ENCODE assay signal across 8 cellular contexts in the genomic region with DNA sequence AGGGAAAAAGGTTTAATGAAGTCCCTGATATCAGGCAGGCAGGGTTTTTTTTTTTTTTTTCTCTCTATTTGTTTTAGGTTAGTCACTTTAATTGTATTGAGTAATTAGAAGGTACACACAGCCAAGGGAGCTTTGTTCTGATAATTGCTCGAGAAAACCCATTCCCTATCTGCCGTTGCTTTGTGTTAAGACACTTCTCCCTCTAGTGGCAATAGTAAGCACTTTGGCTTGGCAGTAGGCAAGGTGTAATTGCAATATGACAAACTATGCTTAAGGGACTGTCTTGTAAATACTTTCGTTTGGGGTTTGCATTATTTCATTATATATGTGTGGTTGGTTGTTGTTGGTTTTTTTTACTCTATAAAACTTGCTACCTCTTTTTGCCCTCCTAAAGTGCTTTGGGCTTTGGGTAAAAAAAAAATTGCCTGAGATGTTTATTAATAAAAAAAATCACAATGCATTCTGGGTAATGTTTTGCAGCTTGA.
A peak's percentile ranks its signal among the peaks of the same experiment; 100 is the strongest.
DNase-seq lines count a peak whose midpoint lies in the region; ATAC-seq, FAIRE-seq and TF ChIP-seq lines count a peak whose summit lies in the region.

No MANE protein-coding gene starts in this region.

- intact Hi-C loops in endothelial cell of umbilical vein (cut with micrococcal nuclease) = loop anchor here (1.0 kb wide), 2 partner anchors 166 to 253 kb away; no protein-coding TSS in a partner anchor

- no peaks in the 10 kb centered on the region for H3K9me3 ChIP-seq in CD4-positive, CD25-positive, alpha-beta regulatory T cell (ENCODE audit: control insufficient read depth in 2 of 2, low read length in 2 of 2)
- H3K9me3 ChIP-seq in endothelial cell of umbilical vein (replicated peaks; ENCODE audit: control insufficient read depth, insufficient read depth, low read length) = no peaks in the 10 kb centered on the region

- H3K36me3 Mint-ChIP-seq in CD4-positive, CD25-positive, alpha-beta regulatory T cell = peaks cover 4% of the 10 kb centered on the region

- TF ChIP-seq POLR2A in endothelial cell of umbilical vein (IDR thresholded peaks at IDR 0.05; ENCODE audit: low read depth, low read length) = no peak

- FAIRE-seq in TTC549 (lab: Jason Lieb, UNC) (peak; percentile 86), endothelial cell of umbilical vein (lab: Jason Lieb, UNC) (peak; percentile 91)

- H3K4me1 ChIP-seq in CD4-positive, CD25-positive, alpha-beta regulatory T cell (ENCODE audit: control insufficient read depth, insufficient read depth, low read length, poor library complexity, severe bottlenecking) = no peaks in the 10 kb centered on the region
- H3K4me1 ChIP-seq in endothelial cell of umbilical vein (ENCODE audit: control insufficient read depth, extremely low read depth, insufficient read depth, low read length) = no peaks in the 10 kb centered on the region

- H4K20me1 ChIP-seq in endothelial cell of umbilical vein (replicated peaks; ENCODE audit: control insufficient read depth, extremely low read depth, insufficient read depth, low read length) = no peaks in the 10 kb centered on the region

- CTCF ChIA-PET in endothelial cell of umbilical vein (lab: Charles Lee) = interaction anchor here (0.5 to 6.0 kb wide), 85 partner anchors 8 to 829 kb away, joined by 3 to 156 read pairs (median 4); a partner anchor contains a TSS

- no peaks in the 10 kb centered on the region for H3K9me1 ChIP-seq in endothelial cell of umbilical vein (replicated peaks; ENCODE audit: control insufficient read depth, extremely low read depth, insufficient read depth, low read length)

- peak overlapping the region in 1 of 4 donors; percentile 27 for H3K4me3 Mint-ChIP-seq in CD4-positive, CD25-positive, alpha-beta regulatory T cell

- H3K4me1 Mint-ChIP-seq in CD4-positive, CD25-positive, alpha-beta regulatory T cell = peaks cover 7 to 10% (median 9%) of the 10 kb centered on the region in 4 donors

- no peak overlapping the region for H3K4me2 ChIP-seq in endothelial cell of umbilical vein (ENCODE audit: insufficient read depth, low read length)

- peak overlapping the region; percentile 6 for H3K4me3 ChIP-seq in CD4-positive, CD25-positive, alpha-beta regulatory T cell (ENCODE audit: low read depth, low read length)
- H3K4me3 ChIP-seq in endothelial cell of umbilical vein (replicated peaks in 1 of 3; ENCODE audit: insufficient read depth in 1 of 3, low read depth in 1 of 3, low read length in 3 of 3) = no peak overlapping the region

- H3K9me3 Mint-ChIP-seq in CD4-positive, CD25-positive, alpha-beta regulatory T cell = no peaks in the 10 kb centered on the region

- peak; percentile 78 to 83 for ATAC-seq in CD4-positive, CD25-positive, alpha-beta regulatory T cell (ENCODE audit: low read depth in 2 of 2)
- no peak for ATAC-seq in HG02840 (IDR thresholded peaks at IDR 0.05; ENCODE audit: low FRiP score, unreplicated experiment)
- ATAC-seq in HG03039 (IDR thresholded peaks at IDR 0.05; ENCODE audit: unreplicated experiment) = no peak

- no peak overlapping the region for H3K9ac ChIP-seq in endothelial cell of umbilical vein (replicated peaks; ENCODE audit: extremely low read depth, insufficient read depth, low read length)

- H3K27me3 ChIP-seq in CD4-positive, CD25-positive, alpha-beta regulatory T cell (ENCODE audit: control insufficient read depth, insufficient read depth, low read length) = no peaks in the 10 kb centered on the region
- no peaks in the 10 kb centered on the region for H3K27me3 ChIP-seq in endothelial cell of umbilical vein (ENCODE audit: control insufficient read depth in 2 of 2, insufficient read depth in 2 of 2, low read length in 2 of 2)

- peak; percentile 67 to 75 for TF ChIP-seq CTCF in endothelial cell of umbilical vein (IDR thresholded peaks at IDR 0.05; ENCODE audit: extremely low read depth in 1 of 2, insufficient read depth in 1 of 2, low read depth in 1 of 2, low read length in 2 of 2)

- H3K79me2 ChIP-seq in endothelial cell of umbilical vein (ENCODE audit: control insufficient read depth, insufficient read depth, low read length) = no peaks in the 10 kb centered on the region

- POLR2A ChIA-PET in endothelial cell of umbilical vein (lab: Charles Lee) = no interaction called here

- H3K27me3 Mint-ChIP-seq in CD4-positive, CD25-positive, alpha-beta regulatory T cell = no peaks in the 10 kb centered on the region

- H2AFZ ChIP-seq in endothelial cell of umbilical vein (ENCODE audit: low read depth, low read length) = no peak overlapping the region

- dilution Hi-C loops in endothelial cell of umbilical vein (cut with MboI; ENCODE audit: extremely low pct_ligation_motif_present, low sequenced_read_pairs) = no loop called here

- no TSS peak for BruUV-seq in endothelial cell of umbilical vein (replicated peaks; lab: Mats Ljungman, UMichigan)

- no peak overlapping the region for H3K27ac Mint-ChIP-seq in CD4-positive, CD25-positive, alpha-beta regulatory T cell

- H3K27ac ChIP-seq in CD4-positive, CD25-positive, alpha-beta regulatory T cell (ENCODE audit: insufficient read depth, low read length, poor library complexity, severe bottlenecking) = no peak overlapping the region
- H3K27ac ChIP-seq in endothelial cell of umbilical vein (ENCODE audit: insufficient read depth, low read depth, low read length) = no peak overlapping the region

- peaks cover 3% of the 10 kb centered on the region for H3K36me3 ChIP-seq in CD4-positive, CD25-positive, alpha-beta regulatory T cell (ENCODE audit: control insufficient read depth, insufficient read depth, low read length)
- H3K36me3 ChIP-seq in endothelial cell of umbilical vein (ENCODE audit: control insufficient read depth in 2 of 2, extremely low read depth in 1 of 2, insufficient read depth in 2 of 2, low read length in 2 of 2) = no peaks in the 10 kb centered on the region

- DNase-seq in CD4-positive, CD25-positive, alpha-beta regulatory T cell = peak; percentile 3 to 78 (median 58)
- DNase-seq in GM19240 (ENCODE audit: insufficient read length, low spot score) (peak; percentile 45), NCI-H2081 treated with DMSO at 0.1 percent for 48 hours (lab: John Stamatoyannopoulos, UW) (peak; percentile 77), endothelial cell of umbilical vein (ENCODE audit: low read depth, low spot score) (peak; percentile 84), midbrain (lab: John Stamatoyannopoulos, UW) (peak; percentile 61)

TF ChIP-seq in endothelial cell of umbilical vein, 7 proteins besides CTCF, POLR2A, EP300 and RAD21:
- no peak for TF ChIP-seq JUN (IDR thresholded peaks at IDR 0.05; ENCODE audit: borderline replicate concordance, insufficient read depth, insufficient read length, low read depth)
- TF ChIP-seq MYC (IDR thresholded peaks at IDR 0.05; ENCODE audit: low read depth, low read length) = no peak
- no peak for TF ChIP-seq FOS (IDR thresholded peaks at IDR 0.05; ENCODE audit: borderline replicate concordance, insufficient read depth, low read length)
- no peak for TF ChIP-seq EZH2 (IDR thresholded peaks at IDR 0.05; ENCODE audit: borderline replicate concordance, low read depth, low read length, severe bottlenecking)
- TF ChIP-seq, protein P1, sequence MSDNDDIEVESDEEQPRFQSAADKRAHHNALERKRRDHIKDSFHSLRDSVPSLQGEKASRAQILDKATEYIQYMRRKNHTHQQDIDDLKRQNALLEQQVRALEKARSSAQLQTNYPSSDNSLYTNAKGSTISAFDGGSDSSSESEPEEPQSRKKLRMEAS (IDR thresholded peaks at IDR 0.05; ENCODE audit: insufficient read depth, insufficient read length) = no peak

Comparison
In these comparisons a context has a peak if more than half of its experiments do, and no peak if none do; other contexts are left out.
1. ATAC-seq: peak in CD4-positive, CD25-positive, alpha-beta regulatory T cell (2 of 2); none in HG02840 (single experiment) and HG03039 (single experiment).
2. Peak in every context shown above with its lines, with median percentiles within 50 percentile points of each other: DNase-seq.